In genomic region chr2:134718956-134719814, GRCh38 we compare ENCODE assay signal across 8 cellular contexts. TPM values are rescaled to one million over a fixed set of nuclear protein-coding genes. Genes with fewer than 3 reads are reported as not detected.
DNase-seq lines count a peak whose midpoint lies in the region; ATAC-seq, FAIRE-seq and TF ChIP-seq lines count a peak whose summit lies in the region.

TSS of gene TMEM163 (minus strand) at chr2:134719000.

- H3K36me3 Mint-ChIP-seq in stimulated activated effector memory CD8-positive, alpha-beta T cell treated with anti-CD3 and anti-CD28 coated beads, Interleukin-12 subunit alpha, Interleukin-12 subunit beta, amount 100 ng/mL, for 72 hours = no peaks in the 10 kb centered on the region

- POLR2A ChIA-PET in GM12878 (lab: Charles Lee) = no interaction called here

- no peak for TF ChIP-seq POLR2A in GM12878 (IDR thresholded peaks at IDR 0.05; ENCODE audit: low read depth, low read length)

- in situ Hi-C loops in GM12878 (cut with MboI) = no loop called here

- TF ChIP-seq CTCF in GM12878 (IDR thresholded peaks at IDR 0.05 in 2 of 3, conservative IDR thresholded peaks at IDR 0.05 in 1 of 3; ENCODE audit: control insufficient read depth in 2 of 3, extremely low read depth in 1 of 3, insufficient read depth in 1 of 3, low read depth in 3 of 3, low read length in 3 of 3) = no peak
- TF ChIP-seq CTCF in kidney (IDR thresholded peaks at IDR 0.05; ENCODE audit: borderline replicate concordance, extremely low read depth, insufficient read depth) = no peak

- H3K27ac Mint-ChIP-seq in stimulated activated effector memory CD8-positive, alpha-beta T cell treated with anti-CD3 and anti-CD28 coated beads, Interleukin-12 subunit alpha, Interleukin-12 subunit beta, amount 100 ng/mL, for 72 hours = no peak within 1 kb of the TSS

- H3K4me1 ChIP-seq in GM12878 (ENCODE audit: control insufficient read depth, insufficient read depth, low read length) = no peaks in the 10 kb centered on the region
- peaks cover 0 to 8% of the 10 kb centered on the region in 2 donors for H3K4me1 ChIP-seq in kidney (ENCODE audit: control insufficient read depth in 1 of 2, insufficient read depth in 1 of 2, low read depth in 1 of 2, low read length in 2 of 2)

- no TSS peak for BruUV-seq in GM12878 (replicated peaks; lab: Mats Ljungman, UMichigan)

- SMC1A ChIA-PET in GM12878 (lab: Charles Lee; ENCODE audit: uncharacterized antibody, unreplicated experiment) = no interaction called here

- ATAC-seq in GM21723 (IDR thresholded peaks at IDR 0.05; ENCODE audit: unreplicated experiment) (peak; percentile 57), GM12878 (peak; percentile 45)
- ATAC-seq in stimulated activated effector memory CD8-positive, alpha-beta T cell treated with anti-CD3 and anti-CD28 coated beads, Interleukin-12 subunit alpha, Interleukin-12 subunit beta, amount 100 ng/mL, for 72 hours = peak; percentile 49

- H3K4me3 ChIP-seq in GM12878 (0 out of 2 replicates have a peak within 1 kb of the TSS, but pooled peaks have one; percentile 44), kidney (ENCODE audit: low read length in 2 of 2) (peak within 1 kb of the TSS; percentile 8 to 35)

- RAD21 ChIA-PET in GM12878 (lab: Charles Lee; ENCODE audit: unreplicated experiment) = no interaction called here

- H3K9ac ChIP-seq in GM12878 (ENCODE audit: control insufficient read depth, insufficient read depth, low read length) (no peak within 1 kb of the TSS; the same call in 1 of the 2 replicates), kidney (ENCODE audit: low read length in 2 of 2) (no peak within 1 kb of the TSS)

- peaks cover 15% of the 10 kb centered on the region for H3K4me1 Mint-ChIP-seq in stimulated activated effector memory CD8-positive, alpha-beta T cell treated with anti-CD3 and anti-CD28 coated beads, Interleukin-12 subunit alpha, Interleukin-12 subunit beta, amount 100 ng/mL, for 72 hours

- H3K27me3 ChIP-seq in GM12878 (replicated peaks in 1 of 2; ENCODE audit: control insufficient read depth in 2 of 2, insufficient read depth in 2 of 2, low read length in 1 of 2) = peaks cover 5 to 29% of the 10 kb centered on the region in 2 experiments; a peak in 3 of 4 replicates

- no peaks in the 10 kb centered on the region for H3K79me2 ChIP-seq in GM12878 (ENCODE audit: control insufficient read depth, insufficient read depth, low read length)

- CTCF ChIA-PET in GM12878 (lab: Yijun Ruan, JAX) = no interaction called here

- peak within 1 kb of the TSS; percentile 85 for H3K4me2 ChIP-seq in GM12878 (ENCODE audit: control insufficient read depth, insufficient read depth)

- TF ChIP-seq EP300 in GM12878 (IDR thresholded peaks at IDR 0.05; ENCODE audit: borderline replicate concordance in 1 of 2, control insufficient read depth in 1 of 2, low read depth in 2 of 2, low read length in 2 of 2) = no peak

- no peaks in the 10 kb centered on the region for H3K9me3 ChIP-seq in GM12878 (replicated peaks; ENCODE audit: control insufficient read depth, insufficient read depth, low read length)
- H3K9me3 ChIP-seq in kidney (ENCODE audit: control insufficient read depth in 1 of 2, low read length in 2 of 2) = no peaks in the 10 kb centered on the region

- no peaks in the 10 kb centered on the region for H3K9me3 Mint-ChIP-seq in stimulated activated effector memory CD8-positive, alpha-beta T cell treated with anti-CD3 and anti-CD28 coated beads, Interleukin-12 subunit alpha, Interleukin-12 subunit beta, amount 100 ng/mL, for 72 hours

- WGBS in GM12878 (ENCODE audit: insufficient coverage, insufficient replicate concordance, low lambda C conversion rate, missing lambda C conversion rate) = 43% methylated on average over 23 of the region's 77 CpGs

- H3K36me3 ChIP-seq in GM12878 (ENCODE audit: control insufficient read depth in 2 of 2, insufficient read depth in 2 of 2, low read length in 1 of 2) = no peaks in the 10 kb centered on the region
- H3K36me3 ChIP-seq in kidney (ENCODE audit: control insufficient read depth in 1 of 2, insufficient read depth in 2 of 2, low read length in 2 of 2) = no peaks in the 10 kb centered on the region

- DNase-seq in COLO668 (lab: John Stamatoyannopoulos, UW; ENCODE audit: unreplicated experiment) = peak; percentile 82
- DNase-seq in NCI-H510A treated with DMSO at 0.1 percent for 48 hours (lab: John Stamatoyannopoulos, UW) = peak; percentile 54
- no peak for DNase-seq in GM12878 (ENCODE audit: low read depth, low spot score)
- no peak for DNase-seq in kidney
- peak in 1 of 2 donors; percentile 46 for DNase-seq in stimulated activated effector memory CD8-positive, alpha-beta T cell treated with anti-CD3 and anti-CD28 coated beads, Interleukin-12 subunit alpha, Interleukin-12 subunit beta, amount 100 ng/mL, for 72 hours (ENCODE audit: low spot score in 2 of 2)
- no peak for DNase-seq in AG08395 (ENCODE audit: low spot score)
- DNase-seq in T-helper 9 cell = no peak

- no peak within 1 kb of the TSS; the same call in 1 of the 2 replicates for H2AFZ ChIP-seq in GM12878 (ENCODE audit: control insufficient read depth, low read depth, low read length)

- H3K27ac ChIP-seq in GM12878 (ENCODE audit: control insufficient read depth, insufficient read depth) = no peak within 1 kb of the TSS
- no peak within 1 kb of the TSS for H3K27ac ChIP-seq in kidney (ENCODE audit: low read depth in 2 of 2, low read length in 2 of 2)

- H4K20me1 ChIP-seq in GM12878 (ENCODE audit: control insufficient read depth, insufficient read depth) = no peaks in the 10 kb centered on the region

- TF ChIP-seq RAD21 in GM12878 (IDR thresholded peaks at IDR 0.05; ENCODE audit: insufficient read depth, low read depth, low read length) = no peak

- intact Hi-C loops in GM12878 (cut with micrococcal nuclease; ENCODE audit: unreplicated experiment) = no loop called here
- intact Hi-C loops in kidney (cut with DNase I) = no loop called here

- FAIRE-seq in GM12878 (lab: Jason Lieb, UNC) (no peak), kidney (lab: Jason Lieb, UNC) (no peak)

- H3K4me3 Mint-ChIP-seq in stimulated activated effector memory CD8-positive, alpha-beta T cell treated with anti-CD3 and anti-CD28 coated beads, Interleukin-12 subunit alpha, Interleukin-12 subunit beta, amount 100 ng/mL, for 72 hours = peak within 1 kb of the TSS; percentile 69

TF ChIP-seq in GM12878, 131 proteins besides CTCF, POLR2A, EP300 and RAD21:
- TF ChIP-seq MTA3 (IDR thresholded peaks at IDR 0.05; ENCODE audit: borderline replicate concordance, low read length) = no peak
- peak; percentile 42 for TF ChIP-seq SUZ12 (IDR thresholded peaks at IDR 0.05; ENCODE audit: unreplicated experiment)
TF ChIP-seq in GM12878: peak in this region for 1.

RNA-seq across cellular contexts. Expression of gene TMEM163, which starts in this region (rescaled TPM):
- total RNA-seq in GM12878 (2013; cell fraction: nucleolus; rRNA removed) = 4.9 and 6.1 TPM in 2 replicates
- 0.05 and 0.11 TPM in 2 replicates for total RNA-seq in GM12878 (2014; rRNA removed)
- 0.05 TPM in 1 of 2 replicates, not detected in the other for total RNA-seq in GM12878 (2014; rRNA removed; fragmentation: Illumina TruSeq; extraction: Trizol)
- not detected in 2 replicates for total RNA-seq in GM12878 (2021)
- 0.43 TPM for polyA plus RNA-seq in GM12878 (2011; ENCODE audit: low read depth)
- 0.07 TPM in 2 replicates for polyA plus RNA-seq in GM12878 (2011; rRNA removed)
- polyA plus RNA-seq in GM12878 (2011; cell fraction: cytosol; rRNA removed) = 0.10 TPM in 1 of 2 replicates, not detected in the other
- polyA plus RNA-seq in GM12878 (2011; cell fraction: nucleus; rRNA removed) = 0.06 TPM in 1 of 2 replicates, not detected in the other
- 0.69 and 0.94 TPM in 2 replicates for polyA plus RNA-seq in GM12878 (2012)
- 0.06 TPM in 1 of 2 replicates, not detected in the other for polyA plus RNA-seq in GM12878 (2014; fragmentation: Illumina TruSeq; extraction: Trizol)
- polyA plus RNA-seq in GM12878 (2014; fragmentation: Nextera tagmentation; extraction: Ambion mirVana) = under 1 TPM; 0.05 to 0.06 TPM
- not detected in 2 replicates for polyA plus RNA-seq in GM12878 (2014; rRNA removed)
- polyA plus RNA-seq in GM12878 (2016; fragmentation: Nextera tagmentation; extraction: Ambion mirVana) = under 1 TPM in 1 of 2 experiments, not detected in 1; 0.10 TPM
- 0.15 TPM in 1 of 2 replicates, not detected in the other for polyA minus RNA-seq in GM12878 (2011; rRNA and poly(A)+ RNA removed)
- not detected in 2 replicates for polyA minus RNA-seq in GM12878 (2011; cell fraction: cytosol; rRNA and poly(A)+ RNA removed)
- polyA minus RNA-seq in GM12878 (2011; cell fraction: nucleus; rRNA and poly(A)+ RNA removed) = not detected in 2 replicates
- 5.9 TPM for total RNA-seq in kidney
- 2.6 TPM for polyA plus RNA-seq in kidney (ENCODE audit: insufficient read depth, low read depth, low replicate concordance)

Comparison
In these comparisons a context has a peak if more than half of its experiments do, and no peak if none do; other contexts are left out.
1. DNase-seq: peak in COLO668 (single experiment) and NCI-H510A treated with DMSO at 0.1 percent for 48 hours (single experiment); none in GM12878 (single experiment), kidney (single experiment), AG08395 (single experiment) and T-helper 9 cell (single experiment).
2. Peak in every context shown above with its lines, with median percentiles within 50 percentile points of each other: ATAC-seq.